ENCODE assay signal across 18 cellular contexts in genomic region chr5:80761966-80762365, GRCh38.
"Had no signal": no experiment of that assay in that cellular context is flagged by ENCODE, and none has a peak within 500 bp of the region (broad histone marks: within the 10 kb centered on the region; RNA-seq: fewer than 3 reads in every experiment).

No MANE protein-coding gene starts in this region.

- H3K27ac Mint-ChIP-seq: activated CD8-positive, alpha-beta T cell treated with anti-CD3 and anti-CD28 coated beads for 36 hours; nephron progenitor cell had no signal

- H3K36me3 ChIP-seq: brain microvascular endothelial cell had no signal

- H3K4me3 ChIP-seq: esophagus muscularis mucosa, heart left ventricle, psoas muscle, testis had no signal

- DNase-seq: activated CD8-positive, alpha-beta T cell treated with anti-CD3 and anti-CD28 coated beads for 36 hours; activated naive CD4-positive, alpha-beta T cell treated with anti-CD3 and anti-CD28 coated beads, Interleukin-2, amount 50 U/mL, for 16 hours; amygdala; brain microvascular endothelial cell; cerebellar nuclear complex; foreskin melanocyte; heart left ventricle; left ventricle myocardium superior; mesenchymal stem cell; nephron progenitor cell; psoas muscle; stimulated activated CD4-positive, alpha-beta T cell treated with anti-CD3 and anti-CD28 coated beads, Interleukin-12 subunit alpha, Interleukin-12 subunit beta, amount 100 ng/mL, for 4 hours; stimulated activated CD4-positive, alpha-beta T cell treated with anti-CD3 and anti-CD28 coated beads, Interleukin-2, amount 100 ng/mL, for 48 hours; stimulated activated naive CD4-positive, alpha-beta T cell treated with Interleukin-2 at 50 U/mL for 16 hours; T-helper 9 cell; testis had no signal

- ATAC-seq: activated CD8-positive, alpha-beta T cell treated with anti-CD3 and anti-CD28 coated beads for 36 hours; heart left ventricle; left ventricle myocardium superior; psoas muscle; sciatic nerve had no signal

- H3K27ac ChIP-seq: brain microvascular endothelial cell, esophagus muscularis mucosa, heart left ventricle, psoas muscle, testis had no signal

- H3K27me3 ChIP-seq: brain microvascular endothelial cell, esophagus muscularis mucosa, heart left ventricle, testis had no signal

- H3K27me3 Mint-ChIP-seq: activated CD8-positive, alpha-beta T cell treated with anti-CD3 and anti-CD28 coated beads for 36 hours had no signal

- H3K4me1 Mint-ChIP-seq: nephron progenitor cell had no signal

- H3K9me3 Mint-ChIP-seq: activated CD8-positive, alpha-beta T cell treated with anti-CD3 and anti-CD28 coated beads for 36 hours; nephron progenitor cell had no signal

- H3K9me3 ChIP-seq: esophagus muscularis mucosa, heart left ventricle, psoas muscle, testis had no signal

- H3K4me1 ChIP-seq: esophagus muscularis mucosa, psoas muscle, testis had no signal

- H3K4me3 Mint-ChIP-seq: activated CD8-positive, alpha-beta T cell treated with anti-CD3 and anti-CD28 coated beads for 36 hours; nephron progenitor cell had no signal
